Comparison of ENCODE assay signal across 10 cellular contexts in the genomic region with DNA sequence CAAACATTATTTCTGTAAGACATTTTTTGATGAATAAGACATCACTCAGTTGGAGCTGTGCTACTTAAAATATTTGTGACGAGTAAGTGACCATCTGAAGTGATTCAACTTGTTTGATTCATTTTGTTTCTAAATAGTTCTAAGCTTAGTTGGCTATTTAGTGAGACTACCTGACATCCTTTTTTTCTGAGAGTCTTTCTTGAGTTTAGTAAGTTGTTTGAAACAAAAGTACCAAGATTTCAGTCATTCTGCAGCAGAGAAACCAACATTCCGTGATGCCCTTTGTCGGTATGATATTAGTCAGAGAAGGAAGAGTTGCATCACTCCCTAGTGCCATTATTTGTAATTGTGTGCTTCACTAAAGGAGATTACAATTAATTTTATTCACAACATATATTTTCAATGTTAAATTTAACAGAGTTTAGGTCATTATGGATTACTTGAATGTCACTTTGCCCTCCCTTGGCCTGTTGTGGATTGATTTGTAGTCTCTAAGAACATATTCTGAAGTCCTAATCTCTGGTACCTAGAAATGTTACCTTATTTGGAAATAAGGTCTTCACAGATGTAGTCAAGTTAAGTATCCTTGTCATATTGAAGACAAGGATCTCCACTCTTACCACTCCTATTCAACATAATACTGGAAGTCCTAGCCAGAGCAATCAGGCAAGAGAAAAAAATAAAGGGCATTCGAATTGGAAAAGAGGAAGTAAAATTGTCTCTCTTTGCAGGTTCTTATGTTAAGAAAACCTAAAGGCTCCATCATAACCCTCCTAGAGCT.
DNase-seq lines count a peak whose midpoint lies in the region; TF ChIP-seq lines count a peak whose summit lies in the region.
"Had no signal": no experiment of that assay in that cellular context is flagged by ENCODE, and none has a peak within 500 bp of the region (broad histone marks: within the 10 kb centered on the region; RNA-seq: fewer than 3 reads in every experiment).

No MANE protein-coding gene starts in this region.

- intact Hi-C loops in posterior vena cava (cut with DNase I) = no loop called here

- no peak overlapping the region for H3K27ac ChIP-seq in effector memory CD4-positive, alpha-beta T cell (ENCODE audit: insufficient read depth, low read length, poor library complexity, severe bottlenecking)
- H3K27ac ChIP-seq: cardiac muscle cell, HL-60 had no signal

- TF ChIP-seq CTCF in choroid plexus epithelial cell (conservative IDR thresholded peaks at IDR 0.05; ENCODE audit: low read depth, low read length) = no peak

- H3K36me3 ChIP-seq in effector memory CD4-positive, alpha-beta T cell (ENCODE audit: control insufficient read depth, insufficient read depth, low read length) = no peaks in the 10 kb centered on the region
- H3K36me3 ChIP-seq: cardiac muscle cell had no signal

- H3K27me3 ChIP-seq in effector memory CD4-positive, alpha-beta T cell (replicated peaks; ENCODE audit: control insufficient read depth, insufficient read depth, low read length, poor library complexity, severe bottlenecking) = no peaks in the 10 kb centered on the region
- H3K27me3 ChIP-seq: cardiac muscle cell had no signal

- H3K9me3 ChIP-seq in effector memory CD4-positive, alpha-beta T cell (ENCODE audit: control insufficient read depth, low read length) = no peaks in the 10 kb centered on the region

- H3K4me3 ChIP-seq in choroid plexus epithelial cell (ENCODE audit: low read depth, low read length) = no peak overlapping the region
- H3K4me3 ChIP-seq in effector memory CD4-positive, alpha-beta T cell (ENCODE audit: insufficient read depth, low read depth, low read length, poor library complexity, severe bottlenecking) = no peak overlapping the region
- H3K4me3 ChIP-seq: cardiac muscle cell had no signal

- peak; percentile 12 for DNase-seq in stimulated activated CD4-positive, alpha-beta T cell treated with anti-CD3 and anti-CD28 coated beads, Interleukin-1b, Interleukin-23, amount 100 ng/mL, for 48 hours
- no peak for DNase-seq in stimulated activated CD4-positive, alpha-beta T cell treated with anti-CD3 and anti-CD28 coated beads, Interleukin-4, amount 100 ng/mL, for 1 hour
- DNase-seq in HT1080 (ENCODE audit: low read depth) (peak; percentile 71), choroid plexus epithelial cell (ENCODE audit: low read depth) (peak; percentile 72), posterior vena cava (ENCODE audit: low spot score) (no peak), GF-D8 (lab: John Stamatoyannopoulos, UW) (no peak), GOT3 (lab: John Stamatoyannopoulos, UW) (no peak)
- no peak for DNase-seq in effector memory CD4-positive, alpha-beta T cell

- no peaks in the 10 kb centered on the region for H3K4me1 ChIP-seq in effector memory CD4-positive, alpha-beta T cell (ENCODE audit: control insufficient read depth, insufficient read depth, low read length, poor library complexity, severe bottlenecking)

Comparison
In these comparisons a context has a peak if more than half of its experiments do, and no peak if none do; other contexts are left out.
1. DNase-seq: peak in stimulated activated CD4-positive, alpha-beta T cell treated with anti-CD3 and anti-CD28 coated beads, Interleukin-1b, Interleukin-23, amount 100 ng/mL, for 48 hours (single experiment), HT1080 (single experiment) and choroid plexus epithelial cell (single experiment); none in stimulated activated CD4-positive, alpha-beta T cell treated with anti-CD3 and anti-CD28 coated beads, Interleukin-4, amount 100 ng/mL, for 1 hour (single experiment), effector memory CD4-positive, alpha-beta T cell (0 of 3), posterior vena cava (single experiment), GF-D8 (single experiment) and GOT3 (single experiment).